ENCODE assay signal across 1 cellular context in genomic region chr17:55441544-55441943, GRCh38.
TF ChIP-seq lines count a peak whose summit lies in the region.

No MANE protein-coding gene starts in this region.

TF ChIP-seq in SK-N-SH, 30 proteins besides CTCF, POLR2A, EP300 and RAD21 (continued from another document):
- no peak for TF ChIP-seq REST (IDR thresholded peaks at IDR 0.05; ENCODE audit: low read depth, low read length)
- no peak for TF ChIP-seq ZBTB33 (IDR thresholded peaks at IDR 0.05; ENCODE audit: borderline replicate concordance, low read depth)
- no peak for TF ChIP-seq NRF1 (IDR thresholded peaks at IDR 0.05; ENCODE audit: low read depth, low read length)
- TF ChIP-seq MAX (IDR thresholded peaks at IDR 0.05; ENCODE audit: low read depth), result no peak
- no peak for TF ChIP-seq USF1 (IDR thresholded peaks at IDR 0.05; ENCODE audit: borderline replicate concordance, low read depth)
- TF ChIP-seq GATA2 (CRISPR knock-in tag; IDR thresholded peaks at IDR 0.05), result no peak
